32 cellular contexts compared by ENCODE assay signal in the genomic region with DNA sequence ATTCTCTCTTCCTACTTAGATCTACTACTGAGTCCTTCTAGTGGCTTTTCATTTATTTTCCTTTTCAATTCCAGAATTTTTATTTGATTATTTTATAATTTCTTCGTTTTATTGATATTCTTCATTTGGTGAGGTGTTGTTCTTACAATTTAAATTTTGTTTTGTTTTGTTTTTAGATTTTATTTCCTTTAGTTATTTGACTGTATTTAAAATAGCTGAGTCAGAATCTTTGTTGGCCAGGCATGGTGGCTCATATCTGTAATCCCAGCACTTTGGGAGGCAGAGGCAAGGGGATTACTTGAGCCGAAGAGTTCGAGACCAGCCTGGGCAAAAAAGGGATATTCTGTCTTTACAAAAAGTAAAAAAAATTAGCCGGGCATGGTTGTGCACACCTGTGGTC.
"Had no signal": no experiment of that assay in that cellular context is flagged by ENCODE, and none has a peak within 500 bp of the region (broad histone marks: within the 10 kb centered on the region; RNA-seq: fewer than 3 reads in every experiment).

No MANE protein-coding gene starts in this region.

- H3K9me3 Mint-ChIP-seq: activated B cell treated with CpG ODN at 0.5 μM for 24 hours; activated CD4-positive, alpha-beta memory T cell treated with anti-CD3 and anti-CD28 coated beads, Interleukin-2, amount 10 ng/mL, durations not matched to agents 7 days and 5 days; activated CD4-positive, alpha-beta T cell treated with anti-CD3 and anti-CD28 coated beads, Interleukin-2, amount 10 ng/mL, durations not matched to agents 24 days and 14 days; activated naive CD4-positive, alpha-beta T cell treated with anti-CD3 and anti-CD28 coated beads, Interleukin-2, amount 10 ng/mL, durations not matched to agents 7 days and 5 days; activated naive CD4-positive, alpha-beta T cell treated with anti-CD3 and anti-CD28 coated beads, Interleukin-2, amount 50 U/mL, for 72 hours; activated naive CD8-positive, alpha-beta T cell treated with anti-CD3 and anti-CD28 coated beads, Interleukin-2, amount 10 ng/mL, durations not matched to agents 7 days and 5 days; activated T-cell treated with anti-CD3 and anti-CD28 coated beads, Interleukin-2, amount 50 U/mL, for 4 hours; activated T-helper 1 cell treated with anti-CD3 and anti-CD28 coated beads, Interleukin-12 subunit alpha, Interleukin-12 subunit beta, Interleukin-2, Interleukin-4 antibody, amounts not matched to agents 30 ng/mL and 10 ng/mL and 1 ng/mL, durations not matched to agents 14 hours and 24 hours and 36 hours; T-cell; T-helper 1 cell treated with Interleukin-12 subunit alpha and Interleukin-12 subunit beta and Interleukin-4 antibody, amounts not matched to agents 30 μg/mL and 1 μg/mL, for 36 hours; T-helper 2 cell treated with Interferon-gamma antibody and Interleukin-4, amounts not matched to agents 5 μg/mL and 100 μg/mL, for 36 hours had no signal

- H3K27ac Mint-ChIP-seq: activated B cell treated with CpG ODN at 0.5 μM for 24 hours; activated CD4-positive, alpha-beta memory T cell treated with anti-CD3 and anti-CD28 coated beads, Interleukin-2, amount 10 ng/mL, durations not matched to agents 7 days and 5 days; activated CD4-positive, alpha-beta T cell treated with anti-CD3 and anti-CD28 coated beads for 36 hours; activated CD4-positive, alpha-beta T cell treated with anti-CD3 and anti-CD28 coated beads, Interleukin-2, amount 10 ng/mL, durations not matched to agents 24 days and 14 days; activated naive CD4-positive, alpha-beta T cell treated with anti-CD3 and anti-CD28 coated beads, Interleukin-2, amount 10 ng/mL, durations not matched to agents 7 days and 5 days; activated naive CD4-positive, alpha-beta T cell treated with anti-CD3 and anti-CD28 coated beads, Interleukin-2, amount 50 U/mL, for 72 hours; activated naive CD8-positive, alpha-beta T cell treated with anti-CD3 and anti-CD28 coated beads, Interleukin-2, amount 10 ng/mL, durations not matched to agents 7 days and 5 days; activated T-helper 1 cell treated with anti-CD3 and anti-CD28 coated beads, Interleukin-12 subunit alpha, Interleukin-12 subunit beta, Interleukin-2, Interleukin-4 antibody, amounts not matched to agents 30 ng/mL and 10 ng/mL and 1 ng/mL, durations not matched to agents 14 hours and 24 hours and 36 hours; brain; T-cell; T-helper 1 cell treated with Interleukin-12 subunit alpha and Interleukin-12 subunit beta and Interleukin-4 antibody, amounts not matched to agents 30 μg/mL and 1 μg/mL, for 36 hours; T-helper 2 cell treated with Interferon-gamma antibody and Interleukin-4, amounts not matched to agents 5 μg/mL and 100 μg/mL, for 36 hours had no signal

- H3K27ac ChIP-seq: ascending aorta, breast epithelium, cardiac muscle cell, colonic mucosa, WERI-Rb-1 had no signal

- DNase-seq: activated B cell treated with CpG ODN at 0.5 μM for 24 hours; activated CD4-positive, alpha-beta memory T cell treated with anti-CD3 and anti-CD28 coated beads, Interleukin-2, amount 10 ng/mL, durations not matched to agents 7 days and 5 days; activated CD4-positive, alpha-beta T cell treated with anti-CD3 and anti-CD28 coated beads for 36 hours; activated CD4-positive, alpha-beta T cell treated with anti-CD3 and anti-CD28 coated beads, Interleukin-2, amount 10 ng/mL, durations not matched to agents 24 days and 14 days; activated CD4-positive, alpha-beta T cell treated with anti-CD3 and anti-CD28 coated beads, Interleukin-2, amount 50 U/mL, for 4 hours; activated CD8-positive, alpha-beta memory T cell treated with anti-CD3 and anti-CD28 coated beads, Interleukin-2, amount 50 U/mL, for 48 hours; activated gamma-delta T cell; activated naive CD4-positive, alpha-beta T cell; activated naive CD4-positive, alpha-beta T cell treated with anti-CD3 and anti-CD28 coated beads, Interleukin-2, amount 10 ng/mL, durations not matched to agents 7 days and 5 days; activated naive CD8-positive, alpha-beta T cell treated with anti-CD3 and anti-CD28 coated beads, Interleukin-2, amount 10 ng/mL, durations not matched to agents 7 days and 5 days; activated T-cell treated with anti-CD3 and anti-CD28 coated beads for 4 hours; activated T-cell treated with anti-CD3 and anti-CD28 coated beads, Interleukin-2, amount 50 U/mL, for 4 hours; central memory CD4-positive, alpha-beta T cell; cerebellar nuclear complex; colonic mucosa; effector CD8-positive, alpha-beta T cell; foreskin fibroblast; head of caudate nucleus; T-cell; T1000; WERI-Rb-1 had no signal

- FAIRE-seq: frontal cortex had no signal

- H3K36me3 Mint-ChIP-seq: activated naive CD4-positive, alpha-beta T cell treated with anti-CD3 and anti-CD28 coated beads, Interleukin-2, amount 50 U/mL, for 72 hours had no signal

- H3K4me1 ChIP-seq: ascending aorta, breast epithelium, colonic mucosa had no signal

- ATAC-seq: activated CD4-positive, alpha-beta T cell treated with anti-CD3 and anti-CD28 coated beads for 36 hours; activated CD4-positive, CD25-positive, alpha-beta regulatory T cell treated with anti-CD3 and anti-CD28 coated beads, Interleukin-2, amount 50 U/mL, for 24 hours; activated naive CD4-positive, alpha-beta T cell treated with anti-CD3 and anti-CD28 coated beads, Interleukin-2, amount 50 U/mL, for 72 hours; activated T-cell treated with anti-CD3 and anti-CD28 coated beads, Interleukin-2, amount 50 U/mL, for 4 hours; esophagus mucosa; T-cell had no signal

- H3K27me3 Mint-ChIP-seq: activated B cell treated with CpG ODN at 0.5 μM for 24 hours; activated CD4-positive, alpha-beta memory T cell treated with anti-CD3 and anti-CD28 coated beads, Interleukin-2, amount 10 ng/mL, durations not matched to agents 7 days and 5 days; activated CD4-positive, alpha-beta T cell treated with anti-CD3 and anti-CD28 coated beads for 36 hours; activated CD4-positive, alpha-beta T cell treated with anti-CD3 and anti-CD28 coated beads, Interleukin-2, amount 10 ng/mL, durations not matched to agents 24 days and 14 days; activated naive CD4-positive, alpha-beta T cell treated with anti-CD3 and anti-CD28 coated beads, Interleukin-2, amount 10 ng/mL, durations not matched to agents 7 days and 5 days; activated naive CD8-positive, alpha-beta T cell treated with anti-CD3 and anti-CD28 coated beads, Interleukin-2, amount 10 ng/mL, durations not matched to agents 7 days and 5 days; brain; T-cell had no signal

- H3K36me3 ChIP-seq: breast epithelium had no signal

- H3K4me1 Mint-ChIP-seq: activated CD4-positive, alpha-beta memory T cell treated with anti-CD3 and anti-CD28 coated beads, Interleukin-2, amount 10 ng/mL, durations not matched to agents 7 days and 5 days; activated CD4-positive, alpha-beta T cell treated with anti-CD3 and anti-CD28 coated beads, Interleukin-2, amount 10 ng/mL, durations not matched to agents 24 days and 14 days; activated naive CD4-positive, alpha-beta T cell treated with anti-CD3 and anti-CD28 coated beads, Interleukin-2, amount 10 ng/mL, durations not matched to agents 7 days and 5 days; activated naive CD8-positive, alpha-beta T cell treated with anti-CD3 and anti-CD28 coated beads, Interleukin-2, amount 10 ng/mL, durations not matched to agents 7 days and 5 days had no signal

- H3K9me3 ChIP-seq: ascending aorta, breast epithelium, colonic mucosa had no signal

- H3K27me3 ChIP-seq: ascending aorta, breast epithelium, cardiac muscle cell, colonic mucosa had no signal

- H3K4me3 Mint-ChIP-seq: activated B cell treated with CpG ODN at 0.5 μM for 24 hours; activated CD4-positive, alpha-beta memory T cell treated with anti-CD3 and anti-CD28 coated beads, Interleukin-2, amount 10 ng/mL, durations not matched to agents 7 days and 5 days; activated CD4-positive, alpha-beta T cell treated with anti-CD3 and anti-CD28 coated beads for 36 hours; activated CD4-positive, alpha-beta T cell treated with anti-CD3 and anti-CD28 coated beads, Interleukin-2, amount 10 ng/mL, durations not matched to agents 24 days and 14 days; activated naive CD4-positive, alpha-beta T cell treated with anti-CD3 and anti-CD28 coated beads, Interleukin-2, amount 10 ng/mL, durations not matched to agents 7 days and 5 days; activated naive CD8-positive, alpha-beta T cell treated with anti-CD3 and anti-CD28 coated beads, Interleukin-2, amount 10 ng/mL, durations not matched to agents 7 days and 5 days; activated T-cell treated with anti-CD3 and anti-CD28 coated beads, Interleukin-2, amount 50 U/mL, for 4 hours; activated T-helper 1 cell treated with anti-CD3 and anti-CD28 coated beads, Interleukin-12 subunit alpha, Interleukin-12 subunit beta, Interleukin-2, Interleukin-4 antibody, amounts not matched to agents 30 ng/mL and 10 ng/mL and 1 ng/mL, durations not matched to agents 14 hours and 24 hours and 36 hours; brain; T-cell; T-helper 1 cell treated with Interleukin-12 subunit alpha and Interleukin-12 subunit beta and Interleukin-4 antibody, amounts not matched to agents 30 μg/mL and 1 μg/mL, for 36 hours; T-helper 2 cell treated with Interferon-gamma antibody and Interleukin-4, amounts not matched to agents 5 μg/mL and 100 μg/mL, for 36 hours had no signal

- H3K4me3 ChIP-seq: ascending aorta, breast epithelium, cardiac muscle cell, colonic mucosa had no signal
